30 cellular contexts compared by ENCODE assay signal in the genomic region with DNA sequence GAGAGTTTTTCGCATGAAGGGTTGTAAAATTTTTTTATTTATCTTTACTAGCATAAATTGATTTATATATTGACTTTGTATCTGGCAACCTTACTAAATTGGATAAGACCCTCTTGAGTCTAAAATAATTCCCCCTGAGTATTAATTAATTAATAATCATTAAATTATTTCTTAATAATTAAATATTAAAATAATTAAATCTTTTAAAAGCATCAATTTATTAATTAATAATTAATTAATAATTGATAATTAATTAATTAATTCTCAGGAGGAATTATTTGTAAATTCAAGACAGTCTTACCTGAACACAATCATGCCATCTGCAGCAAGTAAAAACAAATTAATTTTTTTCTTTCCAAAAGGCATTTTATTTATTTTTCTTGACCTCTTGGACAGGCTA.
"Had no signal": no experiment of that assay in that cellular context is flagged by ENCODE, and none has a peak within 500 bp of the region (broad histone marks: within the 10 kb centered on the region; RNA-seq: fewer than 3 reads in every experiment).

No MANE protein-coding gene starts in this region.

- H3K4me1 Mint-ChIP-seq: natural killer cell; nephron; neural progenitor cell; stimulated activated memory B cell treated with anti-CD40 and anti-IgM and Interleukin-4, amounts not matched to agents 10 μg/mL and 1 μg/mL and 100 μg/mL, for 72 hours; stimulated activated naive CD8-positive, alpha-beta T cell treated with anti-CD3 and anti-CD28 coated beads, Interleukin-15, amount 100 ng/mL, for 72 hours had no signal

- H3K9ac ChIP-seq: neural progenitor cell, parathyroid adenoma had no signal

- DNase-seq: natural killer cell; occipital lobe; ovary; posterior cingulate gyrus; psoas muscle; right cardiac atrium; right lobe of liver; sigmoid colon; spleen; stimulated activated CD4-positive, alpha-beta T cell treated with anti-CD3 and anti-CD28 coated beads, Interleukin-12 subunit alpha, Interleukin-12 subunit beta, amount 100 ng/mL, for 4 hours; stimulated activated CD4-positive, alpha-beta T cell treated with anti-CD3 and anti-CD28 coated beads, Interleukin-1b, Interleukin-23, amount 100 ng/mL, for 48 hours; stimulated activated CD4-positive, alpha-beta T cell treated with anti-CD3 and anti-CD28 coated beads, Interleukin-4, amount 100 ng/mL, for 1 hour; stimulated activated CD4-positive, alpha-beta T cell treated with anti-CD3 and anti-CD28 coated beads, Interleukin-4, amount 100 ng/mL, for 4 hours; stimulated activated CD8-positive, alpha-beta memory T cell treated with anti-CD3 and anti-CD28 coated beads, Interleukin-4, amount 100 ng/mL, for 48 hours; stimulated activated naive CD4-positive, alpha-beta T cell; stimulated activated naive CD8-positive, alpha-beta T cell treated with anti-CD3 and anti-CD28 coated beads, Interleukin-15, amount 100 ng/mL, for 72 hours; stimulated activated naive CD8-positive, alpha-beta T cell treated with anti-CD3 and anti-CD28 coated beads, Interleukin-15, Interleukin-2, amounts not matched to agents 100 U/mL and 50 U/mL, for 24 hours; thyroid gland; trophoblast cell; upper lobe of left lung had no signal

- H3K4me1 ChIP-seq: neural progenitor cell, parathyroid adenoma, psoas muscle, right lobe of liver, sigmoid colon, spleen, thyroid gland, tibial nerve, upper lobe of left lung, vagina had no signal

- ATAC-seq: natural killer cell; psoas muscle; right cardiac atrium; right lobe of liver; stimulated activated memory B cell treated with anti-CD40 and anti-IgM and Interleukin-4, amounts not matched to agents 10 μg/mL and 1 μg/mL and 100 μg/mL, for 72 hours; stimulated activated naive CD8-positive, alpha-beta T cell treated with anti-CD3 and anti-CD28 coated beads, Interleukin-15, amount 100 ng/mL, for 72 hours; stimulated activated naive CD8-positive, alpha-beta T cell treated with anti-CD3 and anti-CD28 coated beads, Interleukin-15, Interleukin-2, amounts not matched to agents 100 U/mL and 50 U/mL, for 24 hours had no signal

- H3K36me3 ChIP-seq: neural progenitor cell, ovary, right lobe of liver, sigmoid colon, spleen, thoracic aorta, thyroid gland, tibial nerve, upper lobe of left lung, vagina had no signal

- H3K27ac ChIP-seq: neural progenitor cell, ovary, parathyroid adenoma, psoas muscle, right lobe of liver, sigmoid colon, spleen, thoracic aorta, thyroid gland, tibial nerve, upper lobe of left lung, vagina had no signal

- FAIRE-seq: urothelium cell line had no signal

- H3K36me3 Mint-ChIP-seq: neural progenitor cell; stimulated activated memory B cell treated with anti-CD40 and anti-IgM and Interleukin-4, amounts not matched to agents 10 μg/mL and 1 μg/mL and 100 μg/mL, for 72 hours had no signal

- H3K27me3 ChIP-seq: neural progenitor cell, ovary, right lobe of liver, sigmoid colon, spleen, thyroid gland, tibial nerve, upper lobe of left lung, vagina had no signal

- H3K9me3 Mint-ChIP-seq: nephron, neural progenitor cell had no signal

- H3K4me3 Mint-ChIP-seq: natural killer cell; nephron; neural progenitor cell; stimulated activated memory B cell treated with anti-CD40 and anti-IgM and Interleukin-4, amounts not matched to agents 10 μg/mL and 1 μg/mL and 100 μg/mL, for 72 hours; stimulated activated naive CD8-positive, alpha-beta T cell treated with anti-CD3 and anti-CD28 coated beads, Interleukin-15, amount 100 ng/mL, for 72 hours had no signal

- H3K27ac Mint-ChIP-seq: natural killer cell; nephron; neural progenitor cell; progenitor cell of endocrine pancreas; stimulated activated memory B cell treated with anti-CD40 and anti-IgM and Interleukin-4, amounts not matched to agents 10 μg/mL and 1 μg/mL and 100 μg/mL, for 72 hours; stimulated activated naive CD8-positive, alpha-beta T cell treated with anti-CD3 and anti-CD28 coated beads, Interleukin-15, amount 100 ng/mL, for 72 hours had no signal

- H3K4me3 ChIP-seq: neural progenitor cell, ovary, psoas muscle, right lobe of liver, sigmoid colon, smooth muscle cell, spleen, thoracic aorta, thyroid gland, tibial nerve, upper lobe of left lung, vagina had no signal

- H3K27me3 Mint-ChIP-seq: progenitor cell of endocrine pancreas; stimulated activated memory B cell treated with anti-CD40 and anti-IgM and Interleukin-4, amounts not matched to agents 10 μg/mL and 1 μg/mL and 100 μg/mL, for 72 hours; stimulated activated naive CD8-positive, alpha-beta T cell treated with anti-CD3 and anti-CD28 coated beads, Interleukin-15, amount 100 ng/mL, for 72 hours had no signal

- H3K9me3 ChIP-seq: ovary, psoas muscle, right lobe of liver, sigmoid colon, thoracic aorta, thyroid gland, tibial nerve, upper lobe of left lung, vagina had no signal
